In genomic region chr1:37684182-37684581, GRCh38 we compare ENCODE assay signal across 11 cellular contexts. TPM values are rescaled to one million over a fixed set of nuclear protein-coding genes. Genes with fewer than 3 reads are reported as not detected.
"Had no signal": no experiment of that assay in that cellular context is flagged by ENCODE, and none has a peak within 500 bp of the region (broad histone marks: within the 10 kb centered on the region; RNA-seq: fewer than 3 reads in every experiment).

No MANE protein-coding gene starts in this region.

RNA-seq across cellular contexts. Expression of gene CDCA8, which starts 8.1 kb away (rescaled TPM):
- total RNA-seq: body of pancreas had no signal

RNA-seq across cellular contexts. Expression of gene RSPO1, which starts 49.5 kb away (rescaled TPM):
- total RNA-seq: activated B cell treated with CpG ODN at 0.5 μM for 24 hours; activated CD8-positive, alpha-beta T cell treated with anti-CD3 and anti-CD28 coated beads for 36 hours; activated naive CD8-positive, alpha-beta T cell treated with anti-CD3 and anti-CD28 coated beads for 36 hours; activated T-helper 17 cell treated with anti-CD3 and anti-CD28 coated beads, Interleukin-2, amount 50 U/mL, for 72 hours; chondrocyte; dermis microvascular lymphatic vessel endothelial cell; endodermal cell; epithelial cell of proximal tubule; frontal cortex; T-cell had no signal
